In genomic region chr13:46170268-46170667, GRCh38 we compare ENCODE assay signal across 13 cellular contexts. TPM values are rescaled to one million over a fixed set of nuclear protein-coding genes. Genes with fewer than 3 reads are reported as not detected.
A peak's percentile ranks its signal among the peaks of the same experiment; 100 is the strongest.
DNase-seq lines count a peak whose midpoint lies in the region; ATAC-seq, FAIRE-seq and TF ChIP-seq lines count a peak whose summit lies in the region.
"Had no signal": no experiment of that assay in that cellular context is flagged by ENCODE, and none has a peak within 500 bp of the region (broad histone marks: within the 10 kb centered on the region; RNA-seq: fewer than 3 reads in every experiment).

No MANE protein-coding gene starts in this region.

- H3K9me3 Mint-ChIP-seq in MCF 10A (ENCODE audit: unreplicated experiment), result no peaks in the 10 kb centered on the region

- no peak overlapping the region for H3K23ac ChIP-seq in H1 (ENCODE audit: insufficient read length)

- no peak overlapping the region for H2BK20ac ChIP-seq in H1 (ENCODE audit: low read length)

- no peak overlapping the region for H2BK5ac ChIP-seq in H1 (ENCODE audit: low read depth, low read length)

- no peak overlapping the region for H4K5ac ChIP-seq in H1 (ENCODE audit: insufficient read length, low read depth, low read length)

- TF ChIP-seq CTCF in breast epithelium (IDR thresholded peaks at IDR 0.05) (no peak), MCF 10A (IDR thresholded peaks at IDR 0.05; ENCODE audit: unreplicated experiment) (no peak), H1 (IDR thresholded peaks at IDR 0.05; ENCODE audit: control extremely low read depth in 1 of 3, insufficient read depth in 1 of 3, low read depth in 1 of 3, low read length in 3 of 3) (no peak), stomach (IDR thresholded peaks at IDR 0.05) (no peak), kidney (IDR thresholded peaks at IDR 0.05; ENCODE audit: borderline replicate concordance, extremely low read depth, insufficient read depth) (no peak)

- no peak overlapping the region for H4K91ac ChIP-seq in H1 (replicated peaks; ENCODE audit: insufficient read length, low read length)

- no peak overlapping the region for H2AFZ ChIP-seq in H1 (ENCODE audit: low read length)

- H3K36me3 Mint-ChIP-seq in MCF 10A (ENCODE audit: insufficient read depth, unreplicated experiment) (no peaks in the 10 kb centered on the region), T-helper 17 cell (ENCODE audit: low read depth) (peaks cover 4% of the 10 kb centered on the region)

- H3K36me3 ChIP-seq in breast epithelium (no peaks in the 10 kb centered on the region), H1 (ENCODE audit: control insufficient read depth in 2 of 4, insufficient read depth in 4 of 4, low read length in 3 of 4) (no peaks in the 10 kb centered on the region), stomach (no peaks in the 10 kb centered on the region), kidney (ENCODE audit: control insufficient read depth in 1 of 2, insufficient read depth in 2 of 2, low read length in 2 of 2) (no peaks in the 10 kb centered on the region)

- BruUV-seq in MCF 10A (replicated peaks; lab: Mats Ljungman, UMichigan), result no TSS peak

- no peak for TF ChIP-seq EP300 in H1 (IDR thresholded peaks at IDR 0.05; ENCODE audit: borderline replicate concordance in 1 of 2, low read depth in 2 of 2, low read length in 2 of 2)
- TF ChIP-seq EP300 in stomach (IDR thresholded peaks at IDR 0.05), result no peak

- 69% methylated on average over 7 of the region's 7 CpGs; no CpG with 5 or more reads in 1 of the 2 experiments for WGBS in H1 (ENCODE audit: extremely low coverage in 1 of 2, insufficient coverage in 1 of 2, insufficient read length in 1 of 2, insufficient replicate concordance in 2 of 2, low coverage in 1 of 2, low lambda C conversion rate in 2 of 2, missing lambda C conversion rate in 1 of 2), 2 experiments
- 45 to 64% (median 52%) methylated on average over 7 of the region's 7 CpGs for WGBS in stomach, 5 donors

- H3K4me3 Mint-ChIP-seq in MCF 10A (ENCODE audit: unreplicated experiment) (no peak overlapping the region), T-helper 17 cell (peak overlapping the region; percentile 92)

- no peak overlapping the region for H4K8ac ChIP-seq in H1 (ENCODE audit: extremely low read depth, insufficient read depth, low read length)

- no peak overlapping the region for H2BK15ac ChIP-seq in H1 (ENCODE audit: low read length)

- H3K79me2 ChIP-seq in H1 (ENCODE audit: control insufficient read depth in 1 of 2, insufficient read depth in 2 of 2, low read length in 2 of 2), result no peaks in the 10 kb centered on the region

- H3K14ac ChIP-seq in H1 (ENCODE audit: insufficient read length), result no peak overlapping the region

- FAIRE-seq in H1 (lab: Jason Lieb, UNC) (peak; percentile 7), kidney (lab: Jason Lieb, UNC) (no peak)

- H3K56ac ChIP-seq in H1 (replicated peaks; ENCODE audit: insufficient read length, low read depth, low read length), result no peak overlapping the region

- intact Hi-C loops in breast epithelium (cut with DNase I; ENCODE audit: low total_unique reads) (no loop called here), MCF 10A (cut with micrococcal nuclease) (no loop called here), stomach (cut with DNase I; ENCODE audit: low total_unique reads) (no loop called here), kidney (cut with DNase I) (no loop called here), left colon (cut with DNase I, micrococcal nuclease) (no loop called here)

- no peak overlapping the region for H3K27ac Mint-ChIP-seq in MCF 10A (ENCODE audit: low read depth, unreplicated experiment)
- peak overlapping the region; percentile 99 for H3K27ac Mint-ChIP-seq in T-helper 17 cell

- TF ChIP-seq RAD21 in H1 (IDR thresholded peaks at IDR 0.05 in 1 of 2, conservative IDR thresholded peaks at IDR 0.05 in 1 of 2; ENCODE audit: low read depth in 2 of 2, low read length in 2 of 2), result no peak

- no peak overlapping the region for H2AK5ac ChIP-seq in H1 (ENCODE audit: low read depth, low read length)

- peaks cover 74% of the 10 kb centered on the region for H3K27me3 Mint-ChIP-seq in MCF 10A (ENCODE audit: insufficient read depth, unreplicated experiment)
- no peaks in the 10 kb centered on the region for H3K27me3 Mint-ChIP-seq in T-helper 17 cell

- H3K4me2 ChIP-seq in H1 (ENCODE audit: insufficient read depth in 1 of 2, low read depth in 2 of 2, low read length in 2 of 2), result 0 out of 4 replicates have a peak overlapping the region, but pooled peaks of 1 of the 2 experiments have one; percentile 10

- TF ChIP-seq POLR2A in breast epithelium (IDR thresholded peaks at IDR 0.05) (no peak), H1 (IDR thresholded peaks at IDR 0.05; ENCODE audit: control extremely low read depth in 1 of 2, low read depth in 2 of 2, low read length in 2 of 2) (no peak), stomach (IDR thresholded peaks at IDR 0.05) (no peak)

- no peaks in the 10 kb centered on the region for H3K9me3 ChIP-seq in breast epithelium
- H3K9me3 ChIP-seq in T-helper 17 cell (ENCODE audit: control insufficient read depth, low read length, poor library complexity, severe bottlenecking), result no peaks in the 10 kb centered on the region
- H3K9me3 ChIP-seq in H1 (ENCODE audit: insufficient read depth in 2 of 2, low read depth in 1 of 2, low read length in 1 of 2), result no peaks in the 10 kb centered on the region
- H3K9me3 ChIP-seq in stomach, result no peaks in the 10 kb centered on the region
- H3K9me3 ChIP-seq in kidney (ENCODE audit: control insufficient read depth in 1 of 2, low read length in 2 of 2), result no peaks in the 10 kb centered on the region

- H3K27ac ChIP-seq in breast epithelium (peak overlapping the region; percentile 25 to 41), H1 (ENCODE audit: low read depth, low read length) (no peak overlapping the region), stomach (peak overlapping the region in 2 of 5 donors; percentile 27 to 66), kidney (ENCODE audit: low read depth in 2 of 2, low read length in 2 of 2) (no peak overlapping the region)

- CTCF ChIA-PET in MCF 10A (lab: Yijun Ruan, JAX) (interaction anchor here (0.6 to 3.3 kb wide), 5 partner anchors 10 to 363 kb away, joined by 3 to 24 read pairs (median 3); no protein-coding TSS in a partner anchor), H1 (lab: Charles Lee; ENCODE audit: partially characterized antibody) (interaction anchor here (1.1 to 3.5 kb wide), 10 partner anchors 11 to 151 kb away, joined by 3 to 25 read pairs (median 4); partner anchors contain the start of gene LCP1)

- H3K27me3 ChIP-seq in breast epithelium (no peaks in the 10 kb centered on the region), H1 (replicated peaks in 1 of 4; ENCODE audit: control insufficient read depth in 3 of 4, extremely low read depth in 1 of 4, insufficient read depth in 3 of 4, low read length in 3 of 4) (peaks cover 0 to 4% (median 0%) of the 10 kb centered on the region in 4 experiments; a peak in 1 of 7 replicates), stomach (no peaks in the 10 kb centered on the region)

- H3K9ac ChIP-seq in H1 (replicated peaks in 1 of 4; ENCODE audit: extremely low read depth in 1 of 4, low read depth in 3 of 4, low read length in 3 of 4), result no peak overlapping the region
- H3K9ac ChIP-seq in kidney (ENCODE audit: low read length in 2 of 2), result no peak overlapping the region

- ATAC-seq in T-helper 17 cell (peak; percentile 12), GM19328 (IDR thresholded peaks at IDR 0.05; ENCODE audit: unreplicated experiment) (no peak), left colon (no peak)

- no peaks in the 10 kb centered on the region for H3K4me1 Mint-ChIP-seq in MCF 10A (ENCODE audit: insufficient read depth, unreplicated experiment)
- peaks cover 86% of the 10 kb centered on the region for H3K4me1 Mint-ChIP-seq in T-helper 17 cell

- H3K4me3 ChIP-seq in breast epithelium, result no peak overlapping the region
- no peak overlapping the region for H3K4me3 ChIP-seq in H1 (ENCODE audit: extremely low read depth in 1 of 4, insufficient read depth in 2 of 4, low read depth in 3 of 4, low read length in 4 of 4)
- H3K4me3 ChIP-seq in stomach, result no peak overlapping the region
- H3K4me3 ChIP-seq in kidney (ENCODE audit: low read length in 2 of 2), result no peak overlapping the region

- no peaks in the 10 kb centered on the region for H3K23me2 ChIP-seq in H1 (ENCODE audit: low read depth, low read length)

- H3K79me1 ChIP-seq in H1 (ENCODE audit: low read depth, low read length), result no peaks in the 10 kb centered on the region

- H4K20me1 ChIP-seq in H1 (replicated peaks in 1 of 2; ENCODE audit: control insufficient read depth in 1 of 2, insufficient read depth in 2 of 2, low read length in 2 of 2), result no peaks in the 10 kb centered on the region

- POLR2A ChIA-PET in MCF 10A (lab: Yijun Ruan, JAX), result interaction anchor here (0.7 to 1.2 kb wide), 2 partner anchors 43 to 202 kb away, joined by 3 to 5 read pairs; no protein-coding TSS in a partner anchor
- POLR2A ChIA-PET in H1 (lab: Charles Lee; ENCODE audit: partially characterized antibody), result no interaction called here

- H2BK12ac ChIP-seq in H1 (ENCODE audit: low read depth, low read length), result no peak overlapping the region

- no peaks in the 10 kb centered on the region for H3K4me1 ChIP-seq in breast epithelium
- peaks cover 0 to 6% (median 2%) of the 10 kb centered on the region in 4 experiments; a peak in 2 of 7 replicates for H3K4me1 ChIP-seq in H1 (replicated peaks in 1 of 4; ENCODE audit: control insufficient read depth in 3 of 4, insufficient read depth in 4 of 4, low read length in 3 of 4)
- peaks cover 0 to 59% (median 0%) of the 10 kb centered on the region in 4 donors for H3K4me1 ChIP-seq in stomach
- peaks cover 0 to 2% of the 10 kb centered on the region in 2 donors for H3K4me1 ChIP-seq in kidney (ENCODE audit: control insufficient read depth in 1 of 2, insufficient read depth in 1 of 2, low read depth in 1 of 2, low read length in 2 of 2)

- H3K18ac ChIP-seq in H1 (ENCODE audit: extremely low read depth, low read length), result no peak overlapping the region

- DNase-seq in breast epithelium (ENCODE audit: low spot score in 2 of 2), result no peak
- no peak for DNase-seq in MCF 10A (ENCODE audit: unreplicated experiment)
- no peak for DNase-seq in T-helper 17 cell
- DNase-seq in H1 (ENCODE audit: low read depth in 1 of 2, low spot score in 2 of 2), result peak in 1 of 2 experiments; percentile 2
- DNase-seq in stomach, result peak; percentile 44
- DNase-seq in kidney, result no peak
- DNase-seq in left colon, result no peak
- DNase-seq: cortex of kidney; NCI-H1694; stimulated activated CD4-positive, alpha-beta T cell treated with anti-CD3 and anti-CD28 coated beads, Interleukin-2, amount 100 ng/mL, for 24 hours had no signal

- H3K4ac ChIP-seq in H1 (replicated peaks; ENCODE audit: insufficient read length, low read depth, low read length), result no peak overlapping the region

- no peak overlapping the region for H2BK120ac ChIP-seq in H1 (replicated peaks; ENCODE audit: low read depth, low read length)

RNA-seq across cellular contexts. Expression of gene LCP1, which starts 11.7 kb away (rescaled TPM):
- total RNA-seq in breast epithelium (10 to 100 TPM; 28.2 to 94.9 (median 61.3) TPM), MCF 10A (2022) (0.88 and 0.89 TPM in 2 replicates), T-helper 17 cell (100 to 1,000 TPM; 485 to 528 TPM), stomach (10 to 100 TPM in 4 of 5 donors, not detected in 1; 12.8 to 44.6 (median 33.0) TPM), kidney (73.5 TPM), left colon (10 to 100 TPM in 1 of 2 donors, 1 to 10 TPM in 1; 9.4 to 33.4 TPM)
- total RNA-seq in H1 (2021; fragmentation: NEBNext Ultra II Directional; extraction: Animal tissue kit (Norgen Biotek cat#: 25700)), result 4.3 TPM in 2 replicates
- polyA plus RNA-seq in H1 (2011; rRNA removed) (0.35 and 0.65 TPM in 2 replicates), stomach (10 to 100 TPM; 10.6 to 20.0 (median 14.1) TPM), kidney (ENCODE audit: insufficient read depth, low read depth, low replicate concordance) (5.6 TPM)
- polyA plus RNA-seq in H1 (2011; cell fraction: cytosol; rRNA removed), result 0.75 TPM
- polyA plus RNA-seq in H1 (2011; cell fraction: nucleus; rRNA removed), result 0.91 TPM
- 1.0 to 1.9 TPM (median 1.3 TPM) in 4 replicates for polyA plus RNA-seq in H1 (2012, experiment 1 of 2)
- 0.20 TPM for polyA plus RNA-seq in H1 (2012, experiment 2 of 2)
- polyA plus RNA-seq in H1 (2013, experiment 1 of 2), result 6.5 TPM
- polyA plus RNA-seq in H1 (2013, experiment 2 of 2), result 6.1 TPM
- polyA minus RNA-seq in H1 (2011; rRNA and poly(A)+ RNA removed), result 1.1 and 1.4 TPM in 2 replicates
- 2.1 TPM for polyA minus RNA-seq in H1 (2011; cell fraction: cytosol; rRNA and poly(A)+ RNA removed)
- 1.00 TPM for polyA minus RNA-seq in H1 (2011; cell fraction: nucleus; rRNA and poly(A)+ RNA removed)
- total RNA-seq: HT-29 had no signal

RNA-seq across cellular contexts. Expression of gene LRRC63, which starts 41.5 kb away (rescaled TPM):
- total RNA-seq in breast epithelium (under 1 TPM; 0.15 to 0.33 (median 0.16) TPM), MCF 10A (2022) (not detected in 2 replicates), T-helper 17 cell (under 1 TPM; 0.39 to 0.60 TPM), stomach (under 1 TPM in 1 of 5 donors, not detected in 4; 0.73 TPM), kidney (0.31 TPM), left colon (not detected)
- not detected in 2 replicates for total RNA-seq in H1 (2021; fragmentation: NEBNext Ultra II Directional; extraction: Animal tissue kit (Norgen Biotek cat#: 25700))
- polyA plus RNA-seq in H1 (2011; rRNA removed) (not detected in 2 replicates), stomach (not detected), kidney (ENCODE audit: insufficient read depth, low read depth, low replicate concordance) (0.17 TPM)
- polyA plus RNA-seq in H1 (2011; cell fraction: cytosol; rRNA removed), result not detected
- 0.04 TPM for polyA plus RNA-seq in H1 (2011; cell fraction: nucleus; rRNA removed)
- polyA plus RNA-seq in H1 (2012, experiment 1 of 2), result not detected in 4 replicates
- not detected for polyA plus RNA-seq in H1 (2012, experiment 2 of 2)
- polyA plus RNA-seq in H1 (2013, experiment 1 of 2), result 0.04 TPM
- polyA plus RNA-seq in H1 (2013, experiment 2 of 2), result 0.02 TPM
- polyA minus RNA-seq in H1 (2011; rRNA and poly(A)+ RNA removed), result not detected in 2 replicates
- polyA minus RNA-seq in H1 (2011; cell fraction: cytosol; rRNA and poly(A)+ RNA removed), result not detected
- polyA minus RNA-seq in H1 (2011; cell fraction: nucleus; rRNA and poly(A)+ RNA removed), result not detected
- total RNA-seq: fibroblast of villous mesenchyme, HT-29 had no signal

Comparison
In these comparisons a context has a peak if more than half of its experiments do, and no peak if none do; other contexts are left out.
1. H3K27ac ChIP-seq: peak in breast epithelium (2 of 2); none in H1 (single experiment) and kidney (0 of 2).